In genomic region chr10:100101526-100102076, GRCh38 we compare ENCODE assay signal across 13 cellular contexts. TPM values are rescaled to one million over a fixed set of nuclear protein-coding genes. Genes with fewer than 3 reads are reported as not detected.
A peak's percentile ranks its signal among the peaks of the same experiment; 100 is the strongest.
DNase-seq lines count a peak whose midpoint lies in the region; ATAC-seq and TF ChIP-seq lines count a peak whose summit lies in the region.
"Had no signal": no experiment of that assay in that cellular context is flagged by ENCODE, and none has a peak within 500 bp of the region (broad histone marks: within the 10 kb centered on the region; RNA-seq: fewer than 3 reads in every experiment).

No MANE protein-coding gene starts in this region.

- DNase-seq in AG10803 (ENCODE audit: low read depth), result peak; percentile 1
- DNase-seq in HuH-7 (ENCODE audit: low spot score), result peak; percentile 89
- no peak for DNase-seq in left colon
- DNase-seq in NCI-H2171 treated with DMSO at 0.1 percent for 48 hours (lab: John Stamatoyannopoulos, UW), result no peak
- no peak for DNase-seq in C1 segment of cervical spinal cord (lab: John Stamatoyannopoulos, UW)
- no peak for DNase-seq in activated CD4-positive, alpha-beta T cell treated with anti-CD3 and anti-CD28 coated beads, Interleukin-2, amount 50 U/mL, for 1 hour
- DNase-seq: activated naive CD4-positive, alpha-beta T cell treated with anti-CD3 and anti-CD28 coated beads, Interleukin-2, amount 10 ng/mL, durations not matched to agents 7 days and 5 days; stimulated activated CD4-positive, alpha-beta T cell treated with anti-CD3 and anti-CD28 coated beads, Interleukin-4, amount 100 ng/mL, for 24 hours; stimulated activated naive B cell treated with anti-CD40 and anti-IgM and Interleukin-4, amounts not matched to agents 10 μg/mL and 1 μg/mL and 100 μg/mL, for 72 hours had no signal

- H3K4me3 ChIP-seq in AG10803 (ENCODE audit: low read length), result no peak overlapping the region
- H3K4me3 ChIP-seq: esophagus muscularis mucosa had no signal

- TF ChIP-seq CTCF in AG10803 (conservative IDR thresholded peaks at IDR 0.05; ENCODE audit: low read length), result no peak
- no peak for TF ChIP-seq CTCF in VCaP (conservative IDR thresholded peaks at IDR 0.05)

- ATAC-seq in left colon (peak; percentile 81), HG02884 (IDR thresholded peaks at IDR 0.05; ENCODE audit: unreplicated experiment) (no peak)
- ATAC-seq: stimulated activated naive B cell treated with anti-CD40 and anti-IgM and Interleukin-4, amounts not matched to agents 10 μg/mL and 1 μg/mL and 100 μg/mL, for 72 hours had no signal

- intact Hi-C loops in left colon (cut with DNase I, micrococcal nuclease), result no loop called here

- peak overlapping the region; percentile 41 for H3K27ac ChIP-seq in VCaP
- H3K27ac ChIP-seq: esophagus muscularis mucosa had no signal

RNA-seq across cellular contexts. Expression of gene CPN1, which starts 19.9 kb away (rescaled TPM):
- total RNA-seq in left colon, result not detected
- total RNA-seq: activated CD8-positive, alpha-beta memory T cell treated with anti-CD3 and anti-CD28 coated beads for 36 hours; esophagus muscularis mucosa had no signal

Comparison
In these comparisons a context has a peak if more than half of its experiments do, and no peak if none do; other contexts are left out.
1. DNase-seq: peak in AG10803 (single experiment) and HuH-7 (single experiment); none in left colon (0 of 2), NCI-H2171 treated with DMSO at 0.1 percent for 48 hours (single experiment), C1 segment of cervical spinal cord (0 of 14) and activated CD4-positive, alpha-beta T cell treated with anti-CD3 and anti-CD28 coated beads, Interleukin-2, amount 50 U/mL, for 1 hour (single experiment).